In the genomic region with DNA sequence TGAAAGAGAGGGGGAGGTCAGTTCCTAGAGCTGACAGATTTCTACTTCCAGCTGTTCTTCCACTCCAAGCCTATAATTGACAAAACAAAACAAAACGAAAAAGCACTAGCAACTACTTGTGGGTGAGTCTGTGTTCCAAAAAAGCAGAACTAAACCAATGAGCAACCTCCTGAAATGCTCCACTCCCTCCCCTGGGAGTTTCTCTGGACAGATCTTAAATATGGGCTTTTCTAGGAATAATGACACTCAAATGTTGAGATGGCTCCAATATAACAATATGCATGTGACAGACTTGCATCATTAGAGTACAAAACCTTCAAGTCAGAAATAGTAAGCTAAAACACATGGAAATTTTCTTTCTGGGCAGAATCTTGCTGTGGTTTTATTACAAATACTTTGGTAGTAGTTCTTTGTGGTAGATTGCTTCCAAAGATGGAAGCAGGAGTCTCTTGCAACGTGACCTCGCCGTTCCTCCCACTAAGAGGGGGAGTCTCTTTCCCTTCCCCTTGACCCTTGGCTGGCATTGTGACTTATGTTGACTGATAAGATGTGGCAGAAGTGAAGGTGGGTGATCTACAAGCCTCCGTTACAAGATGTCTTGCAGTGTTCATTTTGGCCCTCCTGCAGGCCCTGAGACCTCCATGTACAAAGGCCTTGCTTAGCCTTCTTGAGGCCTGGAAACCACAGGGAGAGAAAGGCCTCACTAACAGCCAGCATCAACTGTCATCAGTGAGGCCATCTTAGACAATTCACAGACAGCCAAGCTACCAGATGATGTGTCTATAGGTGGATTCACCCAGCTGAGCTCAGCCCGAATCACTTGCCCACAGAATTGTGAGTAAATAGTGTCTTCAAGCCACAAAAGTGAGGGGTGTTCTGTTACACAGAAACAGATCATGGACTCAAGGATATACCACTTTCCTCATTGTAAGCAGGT, we compare ENCODE assay signal across 11 cellular contexts.
A peak's percentile ranks its signal among the peaks of the same experiment; 100 is the strongest.
DNase-seq lines count a peak whose midpoint lies in the region; ATAC-seq and TF ChIP-seq lines count a peak whose summit lies in the region.
"Had no signal": no experiment of that assay in that cellular context is flagged by ENCODE, and none has a peak within 500 bp of the region (broad histone marks: within the 10 kb centered on the region; RNA-seq: fewer than 3 reads in every experiment).

No MANE protein-coding gene starts in this region.

- H3K4me3 Mint-ChIP-seq in activated T-helper 2 cell treated with anti-CD3 and anti-CD28 coated beads, Interferon-gamma antibody, Interleukin-2, Interleukin-4, amounts not matched to agents 10 μg/mL and 5 μg/mL and 100 μg/mL, durations not matched to agents 14 hours and 24 hours and 36 hours (ENCODE audit: low read depth) = no peak overlapping the region
- no peak overlapping the region for H3K4me3 Mint-ChIP-seq in glutamatergic neuron (ENCODE audit: unreplicated experiment)
- H3K4me3 Mint-ChIP-seq: activated B cell treated with CpG ODN at 0.5 μM for 24 hours; CD8-positive, alpha-beta T cell had no signal

- peaks cover 38% of the 10 kb centered on the region for H3K4me1 Mint-ChIP-seq in activated T-helper 2 cell treated with anti-CD3 and anti-CD28 coated beads, Interferon-gamma antibody, Interleukin-2, Interleukin-4, amounts not matched to agents 10 μg/mL and 5 μg/mL and 100 μg/mL, durations not matched to agents 14 hours and 24 hours and 36 hours (ENCODE audit: low read depth)
- peaks cover 6% of the 10 kb centered on the region for H3K4me1 Mint-ChIP-seq in glutamatergic neuron (ENCODE audit: low read depth, unreplicated experiment)

- peak overlapping the region; percentile 86 for H3K27ac Mint-ChIP-seq in activated T-helper 2 cell treated with anti-CD3 and anti-CD28 coated beads, Interferon-gamma antibody, Interleukin-2, Interleukin-4, amounts not matched to agents 10 μg/mL and 5 μg/mL and 100 μg/mL, durations not matched to agents 14 hours and 24 hours and 36 hours
- no peak overlapping the region for H3K27ac Mint-ChIP-seq in glutamatergic neuron (ENCODE audit: unreplicated experiment)
- H3K27ac Mint-ChIP-seq: activated B cell treated with CpG ODN at 0.5 μM for 24 hours; CD8-positive, alpha-beta T cell had no signal

- H3K27ac ChIP-seq in left lung = peak overlapping the region; percentile 45 to 74
- H3K27ac ChIP-seq in upper lobe of right lung = peak overlapping the region; percentile 78
- no peak overlapping the region for H3K27ac ChIP-seq in SJCRH30

- H3K4me1 ChIP-seq in left lung (peaks cover 9 to 14% of the 10 kb centered on the region in 2 donors), upper lobe of right lung (peaks cover 31% of the 10 kb centered on the region), SJCRH30 (peaks cover 2% of the 10 kb centered on the region; the same call in 1 of the 2 replicates)

- peak; percentile 32 for ATAC-seq in Right ventricle myocardium inferior
- ATAC-seq in left lung = peak; percentile 51
- ATAC-seq in upper lobe of right lung = peak; percentile 54
- ATAC-seq: CD8-positive, alpha-beta T cell had no signal

- DNase-seq in Right ventricle myocardium inferior (ENCODE audit: missing footprints) (no peak), cardiac septum (ENCODE audit: low spot score) (no peak), left lung (no peak), upper lobe of right lung (no peak), glutamatergic neuron (no peak), SJCRH30 (no peak), erythroblast (lab: John Stamatoyannopoulos, UW) (no peak)
- no peak for DNase-seq in activated T-helper 2 cell treated with anti-CD3 and anti-CD28 coated beads, Interferon-gamma antibody, Interleukin-2, Interleukin-4, amounts not matched to agents 10 μg/mL and 5 μg/mL and 100 μg/mL, durations not matched to agents 14 hours and 24 hours and 36 hours (ENCODE audit: low spot score)
- DNase-seq: activated B cell treated with CpG ODN at 0.5 μM for 24 hours; CD8-positive, alpha-beta T cell; NCI-H2081 treated with DMSO at 0.1 percent for 48 hours had no signal

- peaks cover 5% of the 10 kb centered on the region for H3K9me3 Mint-ChIP-seq in activated T-helper 2 cell treated with anti-CD3 and anti-CD28 coated beads, Interferon-gamma antibody, Interleukin-2, Interleukin-4, amounts not matched to agents 10 μg/mL and 5 μg/mL and 100 μg/mL, durations not matched to agents 14 hours and 24 hours and 36 hours
- H3K9me3 Mint-ChIP-seq in glutamatergic neuron (ENCODE audit: unreplicated experiment) = no peaks in the 10 kb centered on the region
- H3K9me3 Mint-ChIP-seq: activated B cell treated with CpG ODN at 0.5 μM for 24 hours; CD8-positive, alpha-beta T cell had no signal

- peaks cover 2% of the 10 kb centered on the region for H3K36me3 Mint-ChIP-seq in activated T-helper 2 cell treated with anti-CD3 and anti-CD28 coated beads, Interferon-gamma antibody, Interleukin-2, Interleukin-4, amounts not matched to agents 10 μg/mL and 5 μg/mL and 100 μg/mL, durations not matched to agents 14 hours and 24 hours and 36 hours (ENCODE audit: low read depth)
- H3K36me3 Mint-ChIP-seq in glutamatergic neuron (ENCODE audit: unreplicated experiment) = no peaks in the 10 kb centered on the region
- H3K36me3 Mint-ChIP-seq: CD8-positive, alpha-beta T cell had no signal

- H3K9me3 ChIP-seq in left lung = no peaks in the 10 kb centered on the region
- H3K9me3 ChIP-seq in upper lobe of right lung = no peaks in the 10 kb centered on the region
- H3K9me3 ChIP-seq in SJCRH30 (replicated peaks) = no peaks in the 10 kb centered on the region

- H3K4me3 ChIP-seq in left lung (no peak overlapping the region), upper lobe of right lung (no peak overlapping the region), SJCRH30 (no peak overlapping the region)

- H3K36me3 ChIP-seq in left lung (no peaks in the 10 kb centered on the region), upper lobe of right lung (no peaks in the 10 kb centered on the region), SJCRH30 (no peaks in the 10 kb centered on the region)

- H3K27me3 ChIP-seq in left lung (no peaks in the 10 kb centered on the region), upper lobe of right lung (no peaks in the 10 kb centered on the region), SJCRH30 (no peaks in the 10 kb centered on the region; the same call in 1 of the 2 replicates)

- H3K27me3 Mint-ChIP-seq in activated T-helper 2 cell treated with anti-CD3 and anti-CD28 coated beads, Interferon-gamma antibody, Interleukin-2, Interleukin-4, amounts not matched to agents 10 μg/mL and 5 μg/mL and 100 μg/mL, durations not matched to agents 14 hours and 24 hours and 36 hours (ENCODE audit: low read depth) = no peaks in the 10 kb centered on the region
- H3K27me3 Mint-ChIP-seq in glutamatergic neuron (ENCODE audit: unreplicated experiment) = no peaks in the 10 kb centered on the region
- H3K27me3 Mint-ChIP-seq: activated B cell treated with CpG ODN at 0.5 μM for 24 hours had no signal

- no peak for TF ChIP-seq POLR2A in erythroblast (IDR thresholded peaks at IDR 0.05; ENCODE audit: low read length)

- no peak for TF ChIP-seq CTCF in left lung (IDR thresholded peaks at IDR 0.05)
- TF ChIP-seq CTCF in upper lobe of right lung (IDR thresholded peaks at IDR 0.05) = no peak
- no peak for TF ChIP-seq CTCF in glutamatergic neuron (IDR thresholded peaks at IDR 0.05; ENCODE audit: partially characterized antibody, unreplicated experiment)

- intact Hi-C loops in Right ventricle myocardium inferior (cut with DNase I) (loop anchor here (5.0 kb wide), 1 partner anchor 32 kb away; no protein-coding TSS in a partner anchor), cardiac septum (cut with DNase I) (no loop called here), left lung (cut with DNase I) (no loop called here), upper lobe of right lung (cut with DNase I) (no loop called here)
- intact Hi-C loops in activated T-helper 2 cell treated with anti-CD3 and anti-CD28 coated beads, Interferon-gamma antibody, Interleukin-2, Interleukin-4, amounts not matched to agents 10 μg/mL and 5 μg/mL and 100 μg/mL, durations not matched to agents 14 hours and 24 hours and 36 hours (cut with micrococcal nuclease) = loop anchor here (1.0 kb wide), 1 partner anchor 34 kb away; no protein-coding TSS in a partner anchor

Comparison
In these comparisons a context has a peak if more than half of its experiments do, and no peak if none do; other contexts are left out.
1. intact Hi-C loops: an anchor here in Right ventricle myocardium inferior (5.0 kb wide) and activated T-helper 2 cell treated with anti-CD3 and anti-CD28 coated beads, Interferon-gamma antibody, Interleukin-2, Interleukin-4, amounts not matched to agents 10 μg/mL and 5 μg/mL and 100 μg/mL, durations not matched to agents 14 hours and 24 hours and 36 hours (1.0 kb wide); none called in cardiac septum, left lung and upper lobe of right lung.